Comparison of ENCODE assay signal across 8 cellular contexts in the genomic region with DNA sequence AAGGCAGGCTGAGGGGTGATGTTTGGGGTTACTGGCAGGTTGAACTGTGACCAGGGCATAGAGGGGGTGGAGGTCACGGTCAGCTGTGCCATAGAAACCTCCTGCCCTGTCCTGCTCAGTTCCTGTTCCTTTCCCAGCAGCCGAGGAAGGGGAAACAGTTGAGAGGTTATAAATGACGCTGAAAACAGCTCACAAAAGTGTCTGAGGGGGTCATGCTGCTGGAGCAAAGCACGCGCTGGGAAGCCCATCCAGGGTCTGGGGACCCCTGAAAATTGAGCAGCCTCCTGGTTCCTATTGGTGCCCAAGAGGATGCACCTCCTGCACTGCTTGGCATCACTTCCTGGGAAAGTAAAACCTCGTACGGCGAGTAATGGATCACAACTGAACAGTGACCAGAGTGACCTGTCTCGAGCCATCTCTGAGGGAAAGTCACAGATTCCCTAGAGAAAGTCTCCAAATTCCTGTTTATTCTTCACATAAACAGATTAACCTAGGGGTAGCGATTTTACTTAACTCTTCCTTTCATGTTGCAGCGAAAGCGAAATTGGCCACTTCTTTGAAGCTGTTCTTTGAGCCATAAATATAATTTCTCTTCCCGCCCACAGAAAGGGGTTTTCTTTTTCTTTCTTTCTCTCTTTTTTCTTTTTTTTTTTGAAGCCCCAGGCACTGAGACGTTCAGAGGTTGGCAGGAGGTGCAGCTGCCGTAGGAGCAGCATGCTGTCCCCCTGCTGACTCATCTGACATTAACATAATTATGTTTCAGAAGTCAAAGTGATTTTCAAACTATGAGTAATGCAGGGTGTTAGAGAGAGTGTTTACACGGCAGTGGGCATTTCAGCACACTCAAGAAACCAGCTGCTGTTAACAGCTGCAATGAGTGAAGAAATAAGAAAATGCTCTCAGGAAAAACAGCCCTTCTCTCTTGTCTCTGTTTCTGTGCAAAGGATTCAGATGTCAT. TPM values are rescaled to one million over a fixed set of nuclear protein-coding genes. Genes with fewer than 3 reads are reported as not detected.
DNase-seq lines count a peak whose midpoint lies in the region; ATAC-seq and TF ChIP-seq lines count a peak whose summit lies in the region.

No MANE protein-coding gene starts in this region.

- TF ChIP-seq EP300 in neural cell (conservative IDR thresholded peaks at IDR 0.05; ENCODE audit: poor library complexity, severe bottlenecking): no peak

- H3K9me3 ChIP-seq in BLaER1 treated with 17β-estradiol and CSF1 and Interleukin-3, amounts not matched to agents 10 nM and 100 nM (replicated peaks in 1 of 11): peaks cover 0 to 7% (median 0%) of the 10 kb centered on the region in 11 experiments; a peak in 3 of 22 replicates
- no peaks in the 10 kb centered on the region for H3K9me3 ChIP-seq in neural cell (ENCODE audit: low read length)
- H3K9me3 ChIP-seq in subcutaneous abdominal adipose tissue (ENCODE audit: control insufficient read depth in 5 of 5, low read length in 5 of 5): no peaks in the 10 kb centered on the region

- no peak for TF ChIP-seq POLR2A in erythroblast (IDR thresholded peaks at IDR 0.05; ENCODE audit: low read length)

- H3K79me2 ChIP-seq in neural cell (replicated peaks; ENCODE audit: insufficient read depth, low read length): no peaks in the 10 kb centered on the region

- DNase-seq in NCI-H510A (lab: John Stamatoyannopoulos, UW) (peak; percentile 46), erythroblast (lab: John Stamatoyannopoulos, UW) (peak; percentile 47 to 82)
- peak; percentile 18 to 24 for DNase-seq in activated CD8-positive, alpha-beta memory T cell treated with anti-CD3 and anti-CD28 coated beads for 1 hour (ENCODE audit: extremely low read depth in 1 of 2, low read depth in 1 of 2)

- H3K36me3 ChIP-seq in BLaER1 treated with 17β-estradiol and CSF1 and Interleukin-3, amounts not matched to agents 10 nM and 100 nM: no peaks in the 10 kb centered on the region
- H3K36me3 ChIP-seq in neural cell (ENCODE audit: insufficient read depth, low read length) (no peaks in the 10 kb centered on the region), subcutaneous abdominal adipose tissue (ENCODE audit: control insufficient read depth in 5 of 5, insufficient read depth in 5 of 5, low read length in 5 of 5) (no peaks in the 10 kb centered on the region)

- peak; percentile 98 for ATAC-seq in GM19043 (IDR thresholded peaks at IDR 0.05; ENCODE audit: low read depth, unreplicated experiment)
- peak; percentile 98 for ATAC-seq in HG03196 (IDR thresholded peaks at IDR 0.05; ENCODE audit: unreplicated experiment)

- peaks cover 16 to 25% (median 19%) of the 10 kb centered on the region in 10 experiments for H3K4me1 ChIP-seq in BLaER1 treated with 17β-estradiol and CSF1 and Interleukin-3, amounts not matched to agents 10 nM and 100 nM
- peaks cover 4 to 21% (median 18%) of the 10 kb centered on the region in 5 donors for H3K4me1 ChIP-seq in subcutaneous abdominal adipose tissue (ENCODE audit: control insufficient read depth in 5 of 5, insufficient read depth in 5 of 5, low read length in 5 of 5)

- H3K27ac ChIP-seq in BLaER1 treated with 17β-estradiol and CSF1 and Interleukin-3, amounts not matched to agents 10 nM and 100 nM: peak overlapping the region; percentile 54 to 86 (median 77)
- H3K27ac ChIP-seq in neural cell (ENCODE audit: low read length) (peak overlapping the region; percentile 76), subcutaneous abdominal adipose tissue (ENCODE audit: low read depth, low read length) (peak overlapping the region; percentile 67)

- no peak for TF ChIP-seq CTCF in neural cell (IDR thresholded peaks at IDR 0.05; ENCODE audit: poor library complexity, severe bottlenecking)

- no peak overlapping the region for H2AFZ ChIP-seq in neural cell (ENCODE audit: low read depth, low read length)

- no peaks in the 10 kb centered on the region for H3K9me2 ChIP-seq in neural cell (ENCODE audit: insufficient read depth, low read length)

- H3F3A ChIP-seq in neural cell (ENCODE audit: insufficient read depth, low read length, poor library complexity, severe bottlenecking): peaks cover 3% of the 10 kb centered on the region

- H3K4me3 ChIP-seq in BLaER1 treated with 17β-estradiol and CSF1 and Interleukin-3, amounts not matched to agents 10 nM and 100 nM: peak overlapping the region; percentile 49 to 71 (median 61)
- H3K4me3 ChIP-seq in neural cell (ENCODE audit: low read length): peak overlapping the region; percentile 57
- H3K4me3 ChIP-seq in subcutaneous abdominal adipose tissue (ENCODE audit: low read depth in 1 of 5, low read length in 5 of 5): peak overlapping the region; percentile 58 to 84 (median 65)

- no peaks in the 10 kb centered on the region for H3K27me3 ChIP-seq in BLaER1 treated with 17β-estradiol and CSF1 and Interleukin-3, amounts not matched to agents 10 nM and 100 nM
- H3K27me3 ChIP-seq in neural cell (ENCODE audit: insufficient read depth, low read depth, low read length) (no peaks in the 10 kb centered on the region), subcutaneous abdominal adipose tissue (ENCODE audit: control insufficient read depth in 5 of 5, insufficient read depth in 4 of 5, low read length in 5 of 5) (no peaks in the 10 kb centered on the region)

- TF ChIP-seq RAD21 in neural cell (conservative IDR thresholded peaks at IDR 0.05): no peak

- peak overlapping the region; percentile 82 to 98 (median 90) for H3K4me2 ChIP-seq in BLaER1 treated with 17β-estradiol and CSF1 and Interleukin-3, amounts not matched to agents 10 nM and 100 nM
- peak overlapping the region; percentile 5 for H3K4me2 ChIP-seq in neural cell (ENCODE audit: low read length)

- no peaks in the 10 kb centered on the region for H4K20me1 ChIP-seq in BLaER1 treated with 17β-estradiol and CSF1 and Interleukin-3, amounts not matched to agents 10 nM and 100 nM
- H4K20me1 ChIP-seq in neural cell (ENCODE audit: insufficient read depth): no peaks in the 10 kb centered on the region

- peak overlapping the region; percentile 62 to 81 (median 77) for H3K9ac ChIP-seq in BLaER1 treated with 17β-estradiol and CSF1 and Interleukin-3, amounts not matched to agents 10 nM and 100 nM
- H3K9ac ChIP-seq in neural cell (ENCODE audit: low read length) (peak overlapping the region; percentile 53), subcutaneous abdominal adipose tissue (ENCODE audit: low read length in 5 of 5) (peak overlapping the region; percentile 33 to 82 (median 66))

TF ChIP-seq in neural cell, 6 proteins besides CTCF, POLR2A, EP300 and RAD21:
- TF ChIP-seq, protein P1, sequence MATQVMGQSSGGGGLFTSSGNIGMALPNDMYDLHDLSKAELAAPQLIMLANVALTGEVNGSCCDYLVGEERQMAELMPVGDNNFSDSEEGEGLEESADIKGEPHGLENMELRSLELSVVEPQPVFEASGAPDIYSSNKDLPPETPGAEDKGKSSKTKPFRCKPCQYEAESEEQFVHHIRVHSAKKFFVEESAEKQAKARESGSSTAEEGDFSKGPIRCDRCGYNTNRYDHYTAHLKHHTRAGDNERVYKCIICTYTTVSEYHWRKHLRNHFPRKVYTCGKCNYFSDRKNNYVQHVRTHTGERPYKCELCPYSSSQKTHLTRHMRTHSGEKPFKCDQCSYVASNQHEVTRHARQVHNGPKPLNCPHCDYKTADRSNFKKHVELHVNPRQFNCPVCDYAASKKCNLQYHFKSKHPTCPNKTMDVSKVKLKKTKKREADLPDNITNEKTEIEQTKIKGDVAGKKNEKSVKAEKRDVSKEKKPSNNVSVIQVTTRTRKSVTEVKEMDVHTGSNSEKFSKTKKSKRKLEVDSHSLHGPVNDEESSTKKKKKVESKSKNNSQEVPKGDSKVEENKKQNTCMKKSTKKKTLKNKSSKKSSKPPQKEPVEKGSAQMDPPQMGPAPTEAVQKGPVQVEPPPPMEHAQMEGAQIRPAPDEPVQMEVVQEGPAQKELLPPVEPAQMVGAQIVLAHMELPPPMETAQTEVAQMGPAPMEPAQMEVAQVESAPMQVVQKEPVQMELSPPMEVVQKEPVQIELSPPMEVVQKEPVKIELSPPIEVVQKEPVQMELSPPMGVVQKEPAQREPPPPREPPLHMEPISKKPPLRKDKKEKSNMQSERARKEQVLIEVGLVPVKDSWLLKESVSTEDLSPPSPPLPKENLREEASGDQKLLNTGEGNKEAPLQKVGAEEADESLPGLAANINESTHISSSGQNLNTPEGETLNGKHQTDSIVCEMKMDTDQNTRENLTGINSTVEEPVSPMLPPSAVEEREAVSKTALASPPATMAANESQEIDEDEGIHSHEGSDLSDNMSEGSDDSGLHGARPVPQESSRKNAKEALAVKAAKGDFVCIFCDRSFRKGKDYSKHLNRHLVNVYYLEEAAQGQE (IDR thresholded peaks at IDR 0.05; ENCODE audit: borderline replicate concordance): peak; percentile 56
- TF ChIP-seq MXI1 (conservative IDR thresholded peaks at IDR 0.05; ENCODE audit: poor library complexity, severe bottlenecking) (peak; percentile 49), POLR2AphosphoS5 (IDR thresholded peaks at IDR 0.05) (peak; percentile 62), EZH2 (IDR thresholded peaks at IDR 0.05; ENCODE audit: borderline replicate concordance, insufficient read depth, low read length, poor library complexity, severe bottlenecking) (no peak), SMC3 (conservative IDR thresholded peaks at IDR 0.05; ENCODE audit: poor library complexity) (peak; percentile 31), TAF1 (IDR thresholded peaks at IDR 0.05; ENCODE audit: low read depth) (no peak)
TF ChIP-seq in neural cell: peak in this region for 4.

RNA-seq across cellular contexts. Expression of a gene that starts 41.8 kb away (rescaled TPM):
- 3.4 and 7.2 TPM in 2 replicates for polyA plus RNA-seq in neural cell
- polyA minus RNA-seq in neural cell: 2.2 and 3.4 TPM in 2 replicates

Comparison
In these comparisons a context has a peak if more than half of its experiments do, and no peak if none do; other contexts are left out.
1. Peak in every context shown above with its lines: DNase-seq, ATAC-seq, H3K4me3 ChIP-seq and H3K27ac ChIP-seq.